8 cellular contexts compared by ENCODE assay signal in genomic region chr3:107150675-107151074, GRCh38.
"Had no signal": no experiment of that assay in that cellular context is flagged by ENCODE, and none has a peak within 500 bp of the region (broad histone marks: within the 10 kb centered on the region; RNA-seq: fewer than 3 reads in every experiment).

No MANE protein-coding gene starts in this region.

- FAIRE-seq: G401.6, GM12878, GM12891, GM12892, GM18507, GM19239 had no signal

- H3K4me3 ChIP-seq: GM12878 had no signal

- ATAC-seq: GM12878 had no signal

- DNase-seq: GDM1, GF-D8 had no signal
